8 cellular contexts compared by ENCODE assay signal in genomic region chr7:73154586-73155038, GRCh38.
DNase-seq lines count a peak whose midpoint lies in the region; ATAC-seq lines count a peak whose summit lies in the region.
"Not testable (repeated sequence)": the region's sequence is repeated elsewhere in the genome, so short reads cannot be mapped to it uniquely, and the experiment has no call there.

No MANE protein-coding gene starts in this region.

- peak; percentile 69 to 85 (median 82) for DNase-seq in CD4-positive, CD25-positive, alpha-beta regulatory T cell
- DNase-seq in T-helper 17 cell (peak; percentile 67 to 84 (median 69)), fibroblast of the conjunctiva (ENCODE audit: low read depth) (peak; percentile 13)
- DNase-seq in activated naive CD4-positive, alpha-beta T cell treated with Interleukin-2 at 50 U/mL for 16 hours: peak; percentile 89
- peak; percentile 65 to 94 (median 81) for DNase-seq in naive thymus-derived CD8-positive, alpha-beta T cell
- DNase-seq in stimulated activated CD8-positive, alpha-beta memory T cell treated with anti-CD3 and anti-CD28 coated beads, Interleukin-12 subunit alpha, Interleukin-12 subunit beta, amount 100 ng/mL, for 4 hours (ENCODE audit: low read depth): peak; percentile 67

- H3K27me3 Mint-ChIP-seq in CD4-positive, CD25-positive, alpha-beta regulatory T cell; T-helper 17 cell; naive thymus-derived CD8-positive, alpha-beta T cell: not testable (repeated sequence)

- POLR2A ChIA-PET in naive thymus-derived CD8-positive, alpha-beta T cell (lab: Charles Lee): not testable (repeated sequence)

- H3K36me3 Mint-ChIP-seq in CD4-positive, CD25-positive, alpha-beta regulatory T cell; T-helper 17 cell (ENCODE audit: low read depth); naive thymus-derived CD8-positive, alpha-beta T cell: not testable (repeated sequence)

- H3K9me3 ChIP-seq in CD4-positive, CD25-positive, alpha-beta regulatory T cell (ENCODE audit: control insufficient read depth in 2 of 2, low read length in 2 of 2); T-helper 17 cell (ENCODE audit: control insufficient read depth, low read length, poor library complexity, severe bottlenecking): not testable (repeated sequence)

- H3K27ac Mint-ChIP-seq in CD4-positive, CD25-positive, alpha-beta regulatory T cell; T-helper 17 cell: not testable (repeated sequence)
- peak overlapping the region in 5 of 10 donors; percentile 36 to 72 (median 61) for H3K27ac Mint-ChIP-seq in naive thymus-derived CD8-positive, alpha-beta T cell

- not testable (repeated sequence) for H3K36me3 ChIP-seq in CD4-positive, CD25-positive, alpha-beta regulatory T cell (ENCODE audit: control insufficient read depth, insufficient read depth, low read length)

- H3K4me3 Mint-ChIP-seq in CD4-positive, CD25-positive, alpha-beta regulatory T cell: peak overlapping the region in 3 of 4 donors; percentile 76 to 85 (median 80)
- peak overlapping the region; percentile 87 for H3K4me3 Mint-ChIP-seq in T-helper 17 cell
- peak overlapping the region; percentile 56 to 86 (median 76) for H3K4me3 Mint-ChIP-seq in naive thymus-derived CD8-positive, alpha-beta T cell

- H3K4me3 ChIP-seq in CD4-positive, CD25-positive, alpha-beta regulatory T cell (ENCODE audit: low read depth, low read length): not testable (repeated sequence)

- H3K4me1 Mint-ChIP-seq in CD4-positive, CD25-positive, alpha-beta regulatory T cell; T-helper 17 cell; naive thymus-derived CD8-positive, alpha-beta T cell: not testable (repeated sequence)

- not testable (repeated sequence) for H3K27ac ChIP-seq in CD4-positive, CD25-positive, alpha-beta regulatory T cell (ENCODE audit: insufficient read depth, low read length, poor library complexity, severe bottlenecking)

- not testable (repeated sequence) for H3K27me3 ChIP-seq in CD4-positive, CD25-positive, alpha-beta regulatory T cell (ENCODE audit: control insufficient read depth, insufficient read depth, low read length)

- not testable (repeated sequence) for H3K9me3 Mint-ChIP-seq in CD4-positive, CD25-positive, alpha-beta regulatory T cell; naive thymus-derived CD8-positive, alpha-beta T cell

- H3K4me1 ChIP-seq in CD4-positive, CD25-positive, alpha-beta regulatory T cell (ENCODE audit: control insufficient read depth, insufficient read depth, low read length, poor library complexity, severe bottlenecking): not testable (repeated sequence)

- ATAC-seq in CD4-positive, CD25-positive, alpha-beta regulatory T cell (ENCODE audit: low read depth in 2 of 2): peak; percentile 92 to 96
- ATAC-seq in GM21529 (IDR thresholded peaks at IDR 0.05; ENCODE audit: unreplicated experiment) (peak; percentile 87), HG03378 (IDR thresholded peaks at IDR 0.05; ENCODE audit: unreplicated experiment) (peak; percentile 85), T-helper 17 cell (peak; percentile 95)
- ATAC-seq in naive thymus-derived CD8-positive, alpha-beta T cell: peak; percentile 91 to 92

Comparison
In these comparisons a context has a peak if more than half of its experiments do, and no peak if none do; other contexts are left out.
1. DNase-seq: peak in every context shown above with its lines; median percentile 89 in activated naive CD4-positive, alpha-beta T cell treated with Interleukin-2 at 50 U/mL for 16 hours; 82 in CD4-positive, CD25-positive, alpha-beta regulatory T cell; 81 in naive thymus-derived CD8-positive, alpha-beta T cell; 69 in T-helper 17 cell; 67 in stimulated activated CD8-positive, alpha-beta memory T cell treated with anti-CD3 and anti-CD28 coated beads, Interleukin-12 subunit alpha, Interleukin-12 subunit beta, amount 100 ng/mL, for 4 hours; 13 in fibroblast of the conjunctiva.